In genomic region chr16:88616320-88616719, GRCh38 we compare ENCODE assay signal across 16 cellular contexts. TPM values are rescaled to one million over a fixed set of nuclear protein-coding genes. Genes with fewer than 3 reads are reported as not detected.
DNase-seq lines count a peak whose midpoint lies in the region; ATAC-seq and TF ChIP-seq lines count a peak whose summit lies in the region.
"Had no signal": no experiment of that assay in that cellular context is flagged by ENCODE, and none has a peak within 500 bp of the region (broad histone marks: within the 10 kb centered on the region; RNA-seq: fewer than 3 reads in every experiment).

No MANE protein-coding gene starts in this region.

- H3K27ac ChIP-seq in CD4-positive, alpha-beta memory T cell (ENCODE audit: low read depth, low read length), result no peak overlapping the region
- H3K27ac ChIP-seq in colonic mucosa, result peak overlapping the region; percentile 83
- H3K27ac ChIP-seq: SJSA1, WERI-Rb-1 had no signal

- peaks cover 36% of the 10 kb centered on the region for H3K4me1 ChIP-seq in CD4-positive, alpha-beta memory T cell (ENCODE audit: insufficient read depth, low read length)
- H3K4me1 ChIP-seq in colonic mucosa, result peaks cover 32% of the 10 kb centered on the region

- CTCF ChIA-PET in CD4-positive, alpha-beta memory T cell (lab: Charles Lee; ENCODE audit: partially characterized antibody), result no interaction called here
- CTCF ChIA-PET in activated CD8-positive, alpha-beta T cell treated with anti-CD3 and anti-CD28 coated beads, Interleukin-2, amount 10 ng/mL, durations not matched to agents 7 days and 5 days (lab: Charles Lee), result no interaction called here

- H3K9ac ChIP-seq in colonic mucosa (ENCODE audit: low read depth in 2 of 2, low read length in 2 of 2), result peak overlapping the region in 1 of 2 donors; percentile 58

- peaks cover 0 to 1% of the 10 kb centered on the region in 2 donors for H3K27me3 Mint-ChIP-seq in CD4-positive, alpha-beta memory T cell
- H3K27me3 Mint-ChIP-seq in nephron progenitor cell (ENCODE audit: low read depth, poor library complexity), result peaks cover 3% of the 10 kb centered on the region
- no peaks in the 10 kb centered on the region for H3K27me3 Mint-ChIP-seq in activated CD8-positive, alpha-beta T cell treated with anti-CD3 and anti-CD28 coated beads, Interleukin-2, amount 10 ng/mL, durations not matched to agents 7 days and 5 days (ENCODE audit: low read depth)

- H3K9me3 Mint-ChIP-seq in CD4-positive, alpha-beta memory T cell, result peaks cover 0 to 2% (median 0%) of the 10 kb centered on the region in 8 donors
- no peaks in the 10 kb centered on the region for H3K9me3 Mint-ChIP-seq in nephron progenitor cell
- H3K9me3 Mint-ChIP-seq in activated CD8-positive, alpha-beta T cell treated with anti-CD3 and anti-CD28 coated beads, Interleukin-2, amount 10 ng/mL, durations not matched to agents 7 days and 5 days (ENCODE audit: insufficient read depth), result no peaks in the 10 kb centered on the region

- H3K36me3 ChIP-seq in CD4-positive, alpha-beta memory T cell (ENCODE audit: insufficient read depth, low read length), result peaks cover 29% of the 10 kb centered on the region
- H3K36me3 ChIP-seq in colonic mucosa, result peaks cover 5% of the 10 kb centered on the region
- H3K36me3 ChIP-seq: WERI-Rb-1 had no signal

- no peak overlapping the region for H3K4me3 Mint-ChIP-seq in CD4-positive, alpha-beta memory T cell
- no peak overlapping the region for H3K4me3 Mint-ChIP-seq in nephron progenitor cell
- H3K4me3 Mint-ChIP-seq in activated CD8-positive, alpha-beta T cell treated with anti-CD3 and anti-CD28 coated beads, Interleukin-2, amount 10 ng/mL, durations not matched to agents 7 days and 5 days, result no peak overlapping the region

- no peaks in the 10 kb centered on the region for H3K9me3 ChIP-seq in CD4-positive, alpha-beta memory T cell (ENCODE audit: control insufficient read depth in 1 of 2, low read length in 2 of 2)
- no peaks in the 10 kb centered on the region for H3K9me3 ChIP-seq in colonic mucosa
- H3K9me3 ChIP-seq: SJSA1 had no signal

- POLR2A ChIA-PET in CD4-positive, alpha-beta memory T cell (lab: Charles Lee; ENCODE audit: partially characterized antibody), result interaction anchor here (4.7 kb wide), 1 partner anchor 24 kb away, joined by 34 read pairs; the partner anchor contains the start of gene IL17C
- POLR2A ChIA-PET in activated CD8-positive, alpha-beta T cell treated with anti-CD3 and anti-CD28 coated beads, Interleukin-2, amount 10 ng/mL, durations not matched to agents 7 days and 5 days (lab: Charles Lee), result interaction anchor here (1.6 kb wide), 1 partner anchor 21 kb away, joined by 5 read pairs; no protein-coding TSS in a partner anchor

- peaks cover 13 to 57% of the 10 kb centered on the region in 2 donors for H3K36me3 Mint-ChIP-seq in CD4-positive, alpha-beta memory T cell
- H3K36me3 Mint-ChIP-seq in nephron progenitor cell (ENCODE audit: low read depth), result peaks cover 20% of the 10 kb centered on the region
- H3K36me3 Mint-ChIP-seq in activated CD8-positive, alpha-beta T cell treated with anti-CD3 and anti-CD28 coated beads, Interleukin-2, amount 10 ng/mL, durations not matched to agents 7 days and 5 days (ENCODE audit: low read depth), result peaks cover 32% of the 10 kb centered on the region

- H3K4me3 ChIP-seq in CD4-positive, alpha-beta memory T cell (ENCODE audit: low read length in 2 of 2), result no peak overlapping the region
- no peak overlapping the region for H3K4me3 ChIP-seq in colonic mucosa
- H3K4me3 ChIP-seq: GM12878, SJSA1 had no signal

- no peak for ATAC-seq in activated CD8-positive, alpha-beta T cell treated with anti-CD3 and anti-CD28 coated beads, Interleukin-2, amount 10 ng/mL, durations not matched to agents 7 days and 5 days
- ATAC-seq: GM12878 had no signal

- H3K27me3 ChIP-seq in CD4-positive, alpha-beta memory T cell (ENCODE audit: insufficient read depth, low read length), result no peaks in the 10 kb centered on the region
- no peaks in the 10 kb centered on the region for H3K27me3 ChIP-seq in colonic mucosa
- H3K27me3 ChIP-seq: SJSA1 had no signal

- peaks cover 21 to 53% (median 35%) of the 10 kb centered on the region in 4 donors for H3K4me1 Mint-ChIP-seq in CD4-positive, alpha-beta memory T cell
- H3K4me1 Mint-ChIP-seq in nephron progenitor cell, result peaks cover 38% of the 10 kb centered on the region
- peaks cover 30% of the 10 kb centered on the region for H3K4me1 Mint-ChIP-seq in activated CD8-positive, alpha-beta T cell treated with anti-CD3 and anti-CD28 coated beads, Interleukin-2, amount 10 ng/mL, durations not matched to agents 7 days and 5 days (ENCODE audit: low read depth)

- TF ChIP-seq CTCF in colonic mucosa (IDR thresholded peaks at IDR 0.05), result no peak
- TF ChIP-seq CTCF in nephron progenitor cell (IDR thresholded peaks at IDR 0.05), result no peak

- DNase-seq in CD4-positive, alpha-beta memory T cell, result no peak
- DNase-seq in DMS79 treated with DMSO at 0.1 percent for 48 hours (lab: John Stamatoyannopoulos, UW) (peak; percentile 41), colonic mucosa (peak; percentile 95), nephron progenitor cell (no peak), RPMI8226 (no peak), HPDE6-E6E7 (ENCODE audit: extremely low spot score) (no peak)
- no peak for DNase-seq in activated CD8-positive, alpha-beta T cell treated with anti-CD3 and anti-CD28 coated beads, Interleukin-2, amount 10 ng/mL, durations not matched to agents 7 days and 5 days
- DNase-seq: hippocampal formation; mesendoderm; NCI-H69; retina; stimulated activated CD4-positive, alpha-beta T cell treated with anti-CD3 and anti-CD28 coated beads, Interleukin-4, amount 100 ng/mL, for 4 hours; WERI-Rb-1 had no signal

- H3K27ac Mint-ChIP-seq in CD4-positive, alpha-beta memory T cell, result peak overlapping the region; percentile 68 to 100 (median 99)
- peak overlapping the region; percentile 95 for H3K27ac Mint-ChIP-seq in nephron progenitor cell
- no peak overlapping the region for H3K27ac Mint-ChIP-seq in activated CD8-positive, alpha-beta T cell treated with anti-CD3 and anti-CD28 coated beads, Interleukin-2, amount 10 ng/mL, durations not matched to agents 7 days and 5 days

- intact Hi-C loops in CD4-positive, alpha-beta memory T cell (cut with micrococcal nuclease), result no loop called here
- intact Hi-C loops in colonic mucosa (cut with DNase I), result no loop called here

RNA-seq across cellular contexts. Expression of gene IL17C, which starts 22.1 kb away (rescaled TPM):
- total RNA-seq in CD4-positive, alpha-beta memory T cell, result under 1 TPM in 1 of 2 experiments, not detected in 1; 0.44 TPM
- not detected for polyA plus RNA-seq in CD4-positive, alpha-beta memory T cell
- not detected for total RNA-seq in colonic mucosa
- under 1 TPM in 1 of 2 experiments, not detected in 1; 0.37 TPM for total RNA-seq in activated CD8-positive, alpha-beta T cell treated with anti-CD3 and anti-CD28 coated beads, Interleukin-2, amount 10 ng/mL, durations not matched to agents 7 days and 5 days
- total RNA-seq: endothelial cell of umbilical vein, GM12878, SJSA1 had no signal
- polyA plus RNA-seq: GM12878 had no signal

RNA-seq across cellular contexts. Expression of gene CYBA, which starts 34.5 kb away (rescaled TPM):
- 100 to 1,000 TPM; 383 to 386 TPM for total RNA-seq in CD4-positive, alpha-beta memory T cell
- polyA plus RNA-seq in CD4-positive, alpha-beta memory T cell, result 1,000 to 10,000 TPM in 1 of 2 donors, 100 to 1,000 TPM in 1; 689 to 1,286 TPM
- 100 to 1,000 TPM; 368 to 389 TPM for total RNA-seq in colonic mucosa
- total RNA-seq in activated CD8-positive, alpha-beta T cell treated with anti-CD3 and anti-CD28 coated beads, Interleukin-2, amount 10 ng/mL, durations not matched to agents 7 days and 5 days, result 100 to 1,000 TPM; 568 to 599 TPM
- total RNA-seq: SJSA1 had no signal

RNA-seq across cellular contexts. Expression of gene ZC3H18, which starts 46.1 kb away (rescaled TPM):
- total RNA-seq in CD4-positive, alpha-beta memory T cell, result 10 to 100 TPM; 84.5 to 91.5 TPM
- polyA plus RNA-seq in CD4-positive, alpha-beta memory T cell, result 10 to 100 TPM in 1 of 2 donors, 1 to 10 TPM in 1; 3.0 to 23.5 TPM
- 10 to 100 TPM; 31.9 to 66.3 TPM for total RNA-seq in colonic mucosa
- total RNA-seq in activated CD8-positive, alpha-beta T cell treated with anti-CD3 and anti-CD28 coated beads, Interleukin-2, amount 10 ng/mL, durations not matched to agents 7 days and 5 days, result 10 to 100 TPM; 80.9 to 90.0 TPM

RNA-seq across cellular contexts. Expression of gene MVD, which starts 46.6 kb away (rescaled TPM):
- total RNA-seq in CD4-positive, alpha-beta memory T cell, result 10 to 100 TPM; 49.2 to 57.0 TPM
- polyA plus RNA-seq in CD4-positive, alpha-beta memory T cell, result 10 to 100 TPM; 15.6 to 22.7 TPM
- total RNA-seq in colonic mucosa, result 100 to 1,000 TPM in 1 of 2 donors, 10 to 100 TPM in 1; 86.2 to 132 TPM
- total RNA-seq in activated CD8-positive, alpha-beta T cell treated with anti-CD3 and anti-CD28 coated beads, Interleukin-2, amount 10 ng/mL, durations not matched to agents 7 days and 5 days, result 10 to 100 TPM; 86.0 to 96.1 TPM

Comparison
In these comparisons a context has a peak if more than half of its experiments do, and no peak if none do; other contexts are left out.
1. DNase-seq: peak in DMS79 treated with DMSO at 0.1 percent for 48 hours (single experiment) and colonic mucosa (single experiment); none in CD4-positive, alpha-beta memory T cell (0 of 5), nephron progenitor cell (single experiment), RPMI8226 (single experiment), activated CD8-positive, alpha-beta T cell treated with anti-CD3 and anti-CD28 coated beads, Interleukin-2, amount 10 ng/mL, durations not matched to agents 7 days and 5 days (single experiment) and HPDE6-E6E7 (single experiment).